ENCODE assay signal across 23 cellular contexts in genomic region chr3:13426591-13426990, GRCh38.
"Had no signal": no experiment of that assay in that cellular context is flagged by ENCODE, and none has a peak within 500 bp of the region (broad histone marks: within the 10 kb centered on the region; RNA-seq: fewer than 3 reads in every experiment).

No MANE protein-coding gene starts in this region.

- H3K27ac ChIP-seq: KMS-11, PC-9, Peyer's patch, SJCRH30 had no signal

- DNase-seq: IMR-90, Kasumi-1, MM.1S, NCI-H1092 treated with DMSO at 0.1 percent for 48 hours, NCI-H1436, NCI-H187, NCI-H2029, NCI-H2081 treated with DMSO at 0.1 percent for 48 hours, NCI-H2171, NCI-H226, NCI-H446, NCI-H510A, NCI-H524 treated with DMSO at 0.1 percent for 48 hours, NCI-H69, NCI-H774, OCI-M1, PC-9, Peyer's patch, SHP77 treated with DMSO at 0.1 percent for 48 hours, SJCRH30 had no signal

- H2AFZ ChIP-seq: PC-9 had no signal

- H3K4me3 ChIP-seq: PC-9, Peyer's patch, SJCRH30 had no signal

- ATAC-seq: Right ventricle myocardium inferior, SK-N-SH treated with all-trans-retinoic acid at 6 μM for 48 hours had no signal

- H3K4me1 ChIP-seq: SJCRH30 had no signal

- H3K36me3 ChIP-seq: Peyer's patch, SJCRH30 had no signal

- H3K9me3 ChIP-seq: Peyer's patch, SJCRH30 had no signal

- H3K4me2 ChIP-seq: KMS-11, PC-9 had no signal
